In the genomic region with DNA sequence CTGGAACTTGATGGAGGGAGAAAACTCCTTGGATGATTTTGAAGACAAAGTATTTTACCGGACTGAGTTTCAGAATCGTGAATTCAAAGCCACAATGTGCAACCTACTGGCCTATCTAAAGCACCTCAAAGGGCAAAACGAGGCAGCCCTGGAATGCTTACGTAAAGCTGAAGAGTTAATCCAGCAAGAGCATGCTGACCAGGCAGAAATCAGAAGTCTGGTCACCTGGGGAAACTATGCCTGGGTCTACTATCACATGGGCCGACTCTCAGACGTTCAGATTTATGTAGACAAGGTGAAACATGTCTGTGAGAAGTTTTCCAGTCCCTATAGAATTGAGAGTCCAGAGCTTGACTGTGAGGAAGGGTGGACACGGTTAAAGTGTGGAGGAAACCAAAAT, we compare ENCODE assay signal across 19 cellular contexts. TPM values are rescaled to one million over a fixed set of nuclear protein-coding genes. Genes with fewer than 3 reads are reported as not detected.
DNase-seq lines count a peak whose midpoint lies in the region; ATAC-seq, FAIRE-seq and TF ChIP-seq lines count a peak whose summit lies in the region.
"Had no signal": no experiment of that assay in that cellular context is flagged by ENCODE, and none has a peak within 500 bp of the region (broad histone marks: within the 10 kb centered on the region; RNA-seq: fewer than 3 reads in every experiment).

No MANE protein-coding gene starts in this region.

- H3K14ac ChIP-seq in trophoblast cell (ENCODE audit: low read length) (no peak overlapping the region), neuronal stem cell (ENCODE audit: low read length) (no peak overlapping the region)

- H4K8ac ChIP-seq in trophoblast cell (ENCODE audit: low read depth, low read length) (no peak overlapping the region), neuronal stem cell (ENCODE audit: low read depth, low read length) (no peak overlapping the region)

- no peak overlapping the region for H4K91ac ChIP-seq in trophoblast cell (ENCODE audit: low read depth, low read length)
- no peak overlapping the region for H4K91ac ChIP-seq in neuronal stem cell (ENCODE audit: low read depth, low read length, poor library complexity)

- 30% methylated on average over 7 of the region's 7 CpGs for WGBS in HepG2 (ENCODE audit: low lambda C conversion rate)
- WGBS in right lobe of liver (ENCODE audit: insufficient coverage, low coverage, low lambda C conversion rate, missing lambda C conversion rate) = 96% methylated on average over 7 of the region's 7 CpGs
- WGBS in trophoblast cell (ENCODE audit: extremely low coverage, insufficient coverage, insufficient read length) = no CpG with 5 or more reads among the region's 7 CpGs
- 86% methylated on average over 7 of the region's 7 CpGs for WGBS in suprapubic skin
- WGBS in neuronal stem cell (ENCODE audit: extremely low coverage in 2 of 2, insufficient read length in 2 of 2, insufficient replicate concordance in 1 of 2), 2 donors = no CpG with 5 or more reads among the region's 7 CpGs

- H2AK5ac ChIP-seq in trophoblast cell (ENCODE audit: low read length) (no peak overlapping the region), neuronal stem cell (ENCODE audit: low read depth, low read length) (no peak overlapping the region)

- ATAC-seq in HepG2 (no peak), right lobe of liver (no peak), esophagus mucosa (no peak)
- ATAC-seq: GM23338 had no signal

- in situ Hi-C loops in HepG2 (cut with HindIII; ENCODE audit: extremely low pct_ligation_motif_present, low pct_unique_long_range_greater_than_20kb) = no loop called here

- H3K36me3 ChIP-seq in HepG2 (replicated peaks in 1 of 2; ENCODE audit: control insufficient read depth in 1 of 2, insufficient read depth in 2 of 2, low read length in 2 of 2) = no peaks in the 10 kb centered on the region
- peaks cover 0 to 13% (median 5%) of the 10 kb centered on the region in 4 donors for H3K36me3 ChIP-seq in right lobe of liver
- H3K36me3 ChIP-seq in trophoblast cell (ENCODE audit: control insufficient read depth in 1 of 2, insufficient read depth in 2 of 2, low read length in 2 of 2) = no peaks in the 10 kb centered on the region
- H3K36me3 ChIP-seq in suprapubic skin = peaks cover 9% of the 10 kb centered on the region
- peaks cover 0 to 2% of the 10 kb centered on the region in 2 donors for H3K36me3 ChIP-seq in neuronal stem cell (replicated peaks in 1 of 2; ENCODE audit: control insufficient read depth in 2 of 2, insufficient read depth in 2 of 2, low read length in 2 of 2)

- H3K4ac ChIP-seq in trophoblast cell (ENCODE audit: low read depth, low read length) = no peak overlapping the region
- H3K4ac ChIP-seq in neuronal stem cell (ENCODE audit: low read length) = no peak overlapping the region

- POLR2A ChIA-PET in HepG2 (lab: Yijun Ruan, JAX) = no interaction called here

- H3K27me3 ChIP-seq in HepG2 (ENCODE audit: control insufficient read depth in 1 of 2, insufficient read depth in 2 of 2, low read length in 2 of 2) (peaks cover 0 to 3% of the 10 kb centered on the region in 2 experiments; a peak in 1 of 5 replicates), right lobe of liver (no peaks in the 10 kb centered on the region), dorsolateral prefrontal cortex (no peaks in the 10 kb centered on the region), trophoblast cell (ENCODE audit: insufficient read depth, low read length) (no peaks in the 10 kb centered on the region), suprapubic skin (no peaks in the 10 kb centered on the region), neuronal stem cell (ENCODE audit: control insufficient read depth in 3 of 3, insufficient read depth in 3 of 3, low read depth in 1 of 3, low read length in 3 of 3) (no peaks in the 10 kb centered on the region)
- H3K27me3 ChIP-seq: BLaER1 had no signal

- H4K12ac ChIP-seq in trophoblast cell (ENCODE audit: low read depth, low read length) = no peak overlapping the region

- H3K79me2 ChIP-seq in HepG2 (ENCODE audit: insufficient read depth, low read length) (no peaks in the 10 kb centered on the region), trophoblast cell (ENCODE audit: control insufficient read depth, insufficient read depth, low read length, poor library complexity) (no peaks in the 10 kb centered on the region)

- CTCF ChIA-PET in HepG2 (lab: Yijun Ruan, JAX; ENCODE audit: low intra/inter-chr PET ratio, low total read pairs) = no interaction called here

- H2AFZ ChIP-seq in HepG2 (ENCODE audit: low read length) (no peak overlapping the region), trophoblast cell (ENCODE audit: insufficient read depth, low read length, poor library complexity) (peak overlapping the region; percentile 6), neuronal stem cell (ENCODE audit: low read length) (no peak overlapping the region)
- H2AFZ ChIP-seq: GM23338 had no signal

- H3K18ac ChIP-seq in trophoblast cell (ENCODE audit: low read length) (no peak overlapping the region), neuronal stem cell (ENCODE audit: low read length) (no peak overlapping the region)

- H3K9me3 ChIP-seq in HepG2 (ENCODE audit: low read length) (no peaks in the 10 kb centered on the region), right lobe of liver (no peaks in the 10 kb centered on the region), trophoblast cell (ENCODE audit: insufficient read depth, low read depth, low read length) (no peaks in the 10 kb centered on the region), suprapubic skin (no peaks in the 10 kb centered on the region), neuronal stem cell (replicated peaks in 1 of 2; ENCODE audit: control insufficient read depth in 2 of 2, insufficient read depth in 1 of 2, low read depth in 1 of 2, low read length in 2 of 2) (no peaks in the 10 kb centered on the region)
- H3K9me3 ChIP-seq: BLaER1 had no signal

- H3K23ac ChIP-seq in trophoblast cell (ENCODE audit: low read length) (no peak overlapping the region), neuronal stem cell (ENCODE audit: low read depth, low read length, poor library complexity) (no peak overlapping the region)

- FAIRE-seq in HepG2 (lab: Jason Lieb, UNC) = no peak
- FAIRE-seq: D721Med, H54 had no signal

- H3K4me3 ChIP-seq in HepG2 (replicated peaks in 1 of 3; ENCODE audit: insufficient read depth in 1 of 3, low read depth in 2 of 3, low read length in 3 of 3) = no peak overlapping the region
- H3K4me3 ChIP-seq in right lobe of liver = no peak overlapping the region
- no peak overlapping the region for H3K4me3 ChIP-seq in dorsolateral prefrontal cortex
- no peak overlapping the region for H3K4me3 ChIP-seq in trophoblast cell (ENCODE audit: low read depth, low read length)
- H3K4me3 ChIP-seq in suprapubic skin = no peak overlapping the region
- H3K4me3 ChIP-seq in neuronal stem cell (ENCODE audit: low read length in 2 of 2) = no peak overlapping the region
- H3K4me3 ChIP-seq: BLaER1, GM23338 had no signal

- H3K4me1 ChIP-seq in HepG2 (ENCODE audit: insufficient read depth, low read length) (peaks cover 31% of the 10 kb centered on the region), right lobe of liver (peaks cover 0 to 19% (median 8%) of the 10 kb centered on the region in 4 donors), trophoblast cell (ENCODE audit: control insufficient read depth in 1 of 2, insufficient read depth in 2 of 2, low read length in 2 of 2) (no peaks in the 10 kb centered on the region), suprapubic skin (peaks cover 27% of the 10 kb centered on the region), neuronal stem cell (ENCODE audit: control insufficient read depth in 2 of 2, insufficient read depth in 1 of 2, low read depth in 1 of 2, low read length in 2 of 2) (peaks cover 3 to 10% of the 10 kb centered on the region in 2 donors)

- no peak overlapping the region for H2BK15ac ChIP-seq in neuronal stem cell (ENCODE audit: low read length)

- TF ChIP-seq EP300 in HepG2 (IDR thresholded peaks at IDR 0.05; ENCODE audit: low read depth in 2 of 2, low read length in 2 of 2) = no peak
- TF ChIP-seq EP300 in HepG2 (CRISPR knock-in tag; IDR thresholded peaks at IDR 0.05; ENCODE audit: borderline replicate concordance) = no peak
- no peak for TF ChIP-seq EP300 in suprapubic skin (IDR thresholded peaks at IDR 0.05)

- no peak for TF ChIP-seq POLR2A in HepG2 (IDR thresholded peaks at IDR 0.05; ENCODE audit: insufficient read depth in 1 of 2, low read depth in 2 of 2, low read length in 2 of 2)
- TF ChIP-seq POLR2A in right lobe of liver (IDR thresholded peaks at IDR 0.05) = no peak
- TF ChIP-seq POLR2A in suprapubic skin (IDR thresholded peaks at IDR 0.05) = no peak

- H2BK5ac ChIP-seq in trophoblast cell (ENCODE audit: low read depth, low read length, poor library complexity) (no peak overlapping the region), neuronal stem cell (ENCODE audit: low read length) (no peak overlapping the region)

- TF ChIP-seq CTCF in HepG2 (CRISPR knock-in tag; IDR thresholded peaks at IDR 0.05) (no peak), right lobe of liver (IDR thresholded peaks at IDR 0.05) (no peak), dorsolateral prefrontal cortex (IDR thresholded peaks at IDR 0.05 in 54 of 56, conservative IDR thresholded peaks at IDR 0.05 in 2 of 56; ENCODE audit: low read depth in 1 of 56, partially characterized antibody in 56 of 56) (no peak), suprapubic skin (IDR thresholded peaks at IDR 0.05) (no peak)

- H3K27ac ChIP-seq in HepG2 (ENCODE audit: extremely low read length, insufficient read depth, low read length) (no peak overlapping the region), right lobe of liver (no peak overlapping the region), dorsolateral prefrontal cortex (peak overlapping the region in 54 of 59 donors; percentile 3 to 99 (median 95)), trophoblast cell (ENCODE audit: low read depth, low read length) (no peak overlapping the region), suprapubic skin (no peak overlapping the region), neuronal stem cell (replicated peaks; ENCODE audit: low read length) (no peak overlapping the region)
- H3K27ac ChIP-seq: 22Rv1, BLaER1, HL-60 had no signal

- BruUV-seq in HepG2 (replicated peaks; lab: Mats Ljungman, UMichigan) = no TSS peak

- H3K9ac ChIP-seq in HepG2 (ENCODE audit: insufficient read depth, low read depth, low read length) (no peak overlapping the region), trophoblast cell (ENCODE audit: low read length) (no peak overlapping the region), neuronal stem cell (ENCODE audit: low read depth, low read length, poor library complexity) (no peak overlapping the region)
- H3K9ac ChIP-seq: BLaER1 had no signal

- no peaks in the 10 kb centered on the region for H4K20me1 ChIP-seq in HepG2 (ENCODE audit: insufficient read depth, low read length)
- H4K20me1 ChIP-seq: BLaER1 had no signal

- intact Hi-C loops in HepG2 (cut with micrococcal nuclease; ENCODE audit: unreplicated experiment) (no loop called here), right lobe of liver (cut with DNase I) (no loop called here), dorsolateral prefrontal cortex (cut with DNase I) (no loop called here)

- H2BK120ac ChIP-seq in trophoblast cell (ENCODE audit: insufficient read depth, low read length, poor library complexity) (no peak overlapping the region), neuronal stem cell (ENCODE audit: low read depth, low read length) (no peak overlapping the region)

- no peak overlapping the region for H3K4me2 ChIP-seq in HepG2 (ENCODE audit: low read depth, low read length)
- H3K4me2 ChIP-seq in trophoblast cell (ENCODE audit: low read length) = no peak overlapping the region
- no peak overlapping the region for H3K4me2 ChIP-seq in neuronal stem cell (ENCODE audit: insufficient read depth, low read length, poor library complexity, severe bottlenecking)
- H3K4me2 ChIP-seq: BLaER1, GM23338 had no signal

- no peak for TF ChIP-seq RAD21 in HepG2 (CRISPR knock-in tag; IDR thresholded peaks at IDR 0.05)

- H3K79me1 ChIP-seq in trophoblast cell (ENCODE audit: low read length) (no peaks in the 10 kb centered on the region), neuronal stem cell (ENCODE audit: low read depth, low read length) (no peaks in the 10 kb centered on the region)

- no peak overlapping the region for H2BK12ac ChIP-seq in trophoblast cell (ENCODE audit: low read length)
- no peak overlapping the region for H2BK12ac ChIP-seq in neuronal stem cell (ENCODE audit: low read length)

- DNase-seq in HepG2 (ENCODE audit: low spot score) (no peak), right lobe of liver (no peak), dorsolateral prefrontal cortex (no peak), trophoblast cell (no peak), suprapubic skin (ENCODE audit: low spot score in 2 of 2) (no peak), neuronal stem cell (ENCODE audit: low spot score) (no peak)
- DNase-seq in activated CD8-positive, alpha-beta memory T cell treated with anti-CD3 and anti-CD28 coated beads, Interleukin-2, amount 50 U/mL, for 4 hours = no peak
- DNase-seq: CD8-positive, alpha-beta memory T cell; COR-L47; DMS79 treated with DMSO at 0.1 percent for 48 hours; GF-D8; HCEC 1CT had no signal

RNA-seq across cellular contexts. Expression of a gene that starts 4.2 kb away (rescaled TPM):
- total RNA-seq in HepG2 (2016; rRNA removed; fragmentation: Illumina TruSeq; extraction: Trizol) (0.15 and 0.27 TPM in 2 replicates), right lobe of liver (10 to 100 TPM in 3 of 6 experiments, 1 to 10 TPM in 3; 4.7 to 12.4 (median 9.8) TPM), dorsolateral prefrontal cortex (10 to 100 TPM in 108 of 120 experiments, 1 to 10 TPM in 12; 7.7 to 52.2 (median 13.2) TPM), suprapubic skin (1 to 10 TPM in 3 of 4 donors, under 1 TPM in 1; 0.49 to 2.6 (median 1.4) TPM), esophagus mucosa (1.5 TPM)
- 0.10 TPM in 1 of 2 replicates, not detected in the other for total RNA-seq in HepG2 (2016; cell fraction: cytosol; rRNA removed; fragmentation: Illumina TruSeq; extraction: Trizol; ENCODE audit: low read depth)
- 0.22 and 0.31 TPM in 2 replicates for total RNA-seq in HepG2 (2016; cell fraction: insoluble cytoplasmic fraction; rRNA removed; fragmentation: Illumina TruSeq; extraction: Trizol)
- 0.07 and 0.12 TPM in 2 replicates for total RNA-seq in HepG2 (2016; cell fraction: membrane; rRNA removed; fragmentation: Illumina TruSeq; extraction: Trizol)
- total RNA-seq in HepG2 (2016; cell fraction: nucleus; rRNA removed; fragmentation: Illumina TruSeq; extraction: Trizol) = not detected in 2 replicates
- polyA plus RNA-seq in HepG2 (2011; rRNA removed) = 0.04 and 0.07 TPM in 2 replicates
- 0.04 TPM in 2 replicates for polyA plus RNA-seq in HepG2 (2011; cell fraction: cytosol; rRNA removed)
- 0.03 TPM in 1 of 2 replicates, not detected in the other for polyA plus RNA-seq in HepG2 (2011; cell fraction: nucleus; rRNA removed)
- 0.08 and 0.11 TPM in 2 replicates for polyA plus RNA-seq in HepG2 (2012)
- 0.06 TPM in 1 of 2 replicates, not detected in the other for polyA plus RNA-seq in HepG2 (2016; cell fraction: cytosol; fragmentation: Illumina TruSeq; extraction: Trizol; ENCODE audit: low read depth)
- polyA plus RNA-seq in HepG2 (2016; cell fraction: insoluble cytoplasmic fraction; fragmentation: Illumina TruSeq; extraction: Trizol; ENCODE audit: low read depth) = 0.12 and 0.26 TPM in 2 replicates
- 0.07 TPM in 1 of 2 replicates, not detected in the other for polyA plus RNA-seq in HepG2 (2016; cell fraction: membrane; fragmentation: Illumina TruSeq; extraction: Trizol; ENCODE audit: low read depth)
- polyA plus RNA-seq in HepG2 (2016; cell fraction: nucleus; fragmentation: Illumina TruSeq; extraction: Trizol; ENCODE audit: insufficient read depth, low read depth) = 0.40 TPM in 1 of 2 replicates, not detected in the other
- polyA minus RNA-seq in HepG2 (2011; rRNA and poly(A)+ RNA removed; ENCODE audit: low replicate concordance) = 1.7 TPM in 1 of 2 replicates, not detected in the other
- polyA minus RNA-seq in HepG2 (2011; cell fraction: cytosol; rRNA and poly(A)+ RNA removed) = not detected in 2 replicates
- 0.12 TPM in 1 of 2 replicates, not detected in the other for polyA minus RNA-seq in HepG2 (2011; cell fraction: nucleus; rRNA and poly(A)+ RNA removed)
- 0.05 and 0.06 TPM in 2 replicates for polyA plus RNA-seq in trophoblast cell (2013)
- 0.04 TPM for polyA plus RNA-seq in neuronal stem cell (2013, experiment 1 of 2)
- 0.04 TPM for polyA plus RNA-seq in neuronal stem cell (2013, experiment 2 of 2)
- total RNA-seq: GM23338 had no signal

RNA-seq across cellular contexts. Expression of a gene that starts 21.8 kb away (rescaled TPM):
- total RNA-seq in HepG2 (2016; rRNA removed; fragmentation: Illumina TruSeq; extraction: Trizol) (3.1 and 4.3 TPM in 2 replicates), right lobe of liver (10 to 100 TPM in 4 of 6 experiments, 1 to 10 TPM in 2; 7.5 to 17.9 (median 11.5) TPM), dorsolateral prefrontal cortex (100 to 1,000 TPM in 3 of 120 experiments, 10 to 100 TPM in 113, 1 to 10 TPM in 4; 8.6 to 195 (median 16.5) TPM), suprapubic skin (1 to 10 TPM; 1.5 to 4.9 (median 2.1) TPM), esophagus mucosa (3.8 TPM)
- 0.71 TPM in 2 replicates for total RNA-seq in HepG2 (2016; cell fraction: cytosol; rRNA removed; fragmentation: Illumina TruSeq; extraction: Trizol; ENCODE audit: low read depth)
- total RNA-seq in HepG2 (2016; cell fraction: insoluble cytoplasmic fraction; rRNA removed; fragmentation: Illumina TruSeq; extraction: Trizol) = 3.0 and 4.6 TPM in 2 replicates
- total RNA-seq in HepG2 (2016; cell fraction: membrane; rRNA removed; fragmentation: Illumina TruSeq; extraction: Trizol) = 1.6 and 1.7 TPM in 2 replicates
- total RNA-seq in HepG2 (2016; cell fraction: nucleus; rRNA removed; fragmentation: Illumina TruSeq; extraction: Trizol) = 1.6 TPM in 2 replicates
- polyA plus RNA-seq in HepG2 (2011; rRNA removed) = 0.48 and 0.56 TPM in 2 replicates
- polyA plus RNA-seq in HepG2 (2011; cell fraction: cytosol; rRNA removed) = 0.40 and 0.67 TPM in 2 replicates
- 0.07 and 0.08 TPM in 2 replicates for polyA plus RNA-seq in HepG2 (2011; cell fraction: nucleus; rRNA removed)
- 1.1 and 1.5 TPM in 2 replicates for polyA plus RNA-seq in HepG2 (2012)
- polyA plus RNA-seq in HepG2 (2016; cell fraction: cytosol; fragmentation: Illumina TruSeq; extraction: Trizol; ENCODE audit: low read depth) = 0.34 and 0.44 TPM in 2 replicates
- polyA plus RNA-seq in HepG2 (2016; cell fraction: insoluble cytoplasmic fraction; fragmentation: Illumina TruSeq; extraction: Trizol; ENCODE audit: low read depth) = 2.9 and 3.4 TPM in 2 replicates
- polyA plus RNA-seq in HepG2 (2016; cell fraction: membrane; fragmentation: Illumina TruSeq; extraction: Trizol; ENCODE audit: low read depth) = 0.82 and 0.90 TPM in 2 replicates
- polyA plus RNA-seq in HepG2 (2016; cell fraction: nucleus; fragmentation: Illumina TruSeq; extraction: Trizol; ENCODE audit: insufficient read depth, low read depth) = 1.1 and 1.6 TPM in 2 replicates
- polyA minus RNA-seq in HepG2 (2011; rRNA and poly(A)+ RNA removed; ENCODE audit: low replicate concordance) = 0.16 and 2.1 TPM in 2 replicates
- polyA minus RNA-seq in HepG2 (2011; cell fraction: cytosol; rRNA and poly(A)+ RNA removed) = 0.88 and 0.99 TPM in 2 replicates
- polyA minus RNA-seq in HepG2 (2011; cell fraction: nucleus; rRNA and poly(A)+ RNA removed) = 0.26 and 0.99 TPM in 2 replicates
- polyA plus RNA-seq in trophoblast cell (2013) = 0.11 and 0.14 TPM in 2 replicates
- 0.31 TPM for polyA plus RNA-seq in neuronal stem cell (2013, experiment 1 of 2)
- 0.47 TPM for polyA plus RNA-seq in neuronal stem cell (2013, experiment 2 of 2)

RNA-seq across cellular contexts. Expression of a gene that starts 54.4 kb away (rescaled TPM):
- total RNA-seq in HepG2 (2016; rRNA removed; fragmentation: Illumina TruSeq; extraction: Trizol) (50.6 and 79.5 TPM in 2 replicates), right lobe of liver (100 to 1,000 TPM in 1 of 6 experiments, 10 to 100 TPM in 5; 52.4 to 179 (median 58.4) TPM), dorsolateral prefrontal cortex (100 to 1,000 TPM in 33 of 120 experiments, 10 to 100 TPM in 87; 39.5 to 269 (median 82.3) TPM), suprapubic skin (10 to 100 TPM; 15.6 to 21.2 (median 18.8) TPM), esophagus mucosa (26.6 TPM)
- total RNA-seq in HepG2 (2016; cell fraction: cytosol; rRNA removed; fragmentation: Illumina TruSeq; extraction: Trizol; ENCODE audit: low read depth) = 4.6 and 4.8 TPM in 2 replicates
- total RNA-seq in HepG2 (2016; cell fraction: insoluble cytoplasmic fraction; rRNA removed; fragmentation: Illumina TruSeq; extraction: Trizol) = 45.8 and 77.8 TPM in 2 replicates
- 11.4 and 13.6 TPM in 2 replicates for total RNA-seq in HepG2 (2016; cell fraction: membrane; rRNA removed; fragmentation: Illumina TruSeq; extraction: Trizol)
- total RNA-seq in HepG2 (2016; cell fraction: nucleus; rRNA removed; fragmentation: Illumina TruSeq; extraction: Trizol) = 73.4 and 80.5 TPM in 2 replicates
- 54.4 and 57.1 TPM in 2 replicates for polyA plus RNA-seq in HepG2 (2011; rRNA removed)
- polyA plus RNA-seq in HepG2 (2011; cell fraction: cytosol; rRNA removed) = 23.8 and 47.9 TPM in 2 replicates
- polyA plus RNA-seq in HepG2 (2011; cell fraction: nucleus; rRNA removed) = 12.1 and 19.6 TPM in 2 replicates
- polyA plus RNA-seq in HepG2 (2012) = 72.3 and 79.2 TPM in 2 replicates
- polyA plus RNA-seq in HepG2 (2016; cell fraction: cytosol; fragmentation: Illumina TruSeq; extraction: Trizol; ENCODE audit: low read depth) = 4.5 and 4.7 TPM in 2 replicates
- polyA plus RNA-seq in HepG2 (2016; cell fraction: insoluble cytoplasmic fraction; fragmentation: Illumina TruSeq; extraction: Trizol; ENCODE audit: low read depth) = 45.3 and 48.4 TPM in 2 replicates
- 11.4 and 12.2 TPM in 2 replicates for polyA plus RNA-seq in HepG2 (2016; cell fraction: membrane; fragmentation: Illumina TruSeq; extraction: Trizol; ENCODE audit: low read depth)
- 94.6 and 98.9 TPM in 2 replicates for polyA plus RNA-seq in HepG2 (2016; cell fraction: nucleus; fragmentation: Illumina TruSeq; extraction: Trizol; ENCODE audit: insufficient read depth, low read depth)
- polyA minus RNA-seq in HepG2 (2011; rRNA and poly(A)+ RNA removed; ENCODE audit: low replicate concordance) = 22.5 and 44.0 TPM in 2 replicates
- polyA minus RNA-seq in HepG2 (2011; cell fraction: cytosol; rRNA and poly(A)+ RNA removed) = 36.2 and 57.3 TPM in 2 replicates
- polyA minus RNA-seq in HepG2 (2011; cell fraction: nucleus; rRNA and poly(A)+ RNA removed) = 17.6 and 32.0 TPM in 2 replicates
- 27.3 and 27.4 TPM in 2 replicates for polyA plus RNA-seq in trophoblast cell (2013)
- polyA plus RNA-seq in neuronal stem cell (2013, experiment 1 of 2) = 37.0 TPM
- 36.3 TPM for polyA plus RNA-seq in neuronal stem cell (2013, experiment 2 of 2)

Comparison
In these comparisons a context has a peak if more than half of its experiments do, and no peak if none do; other contexts are left out.
1. H3K27ac ChIP-seq: peak in dorsolateral prefrontal cortex (54 of 59); none in HepG2 (single experiment), right lobe of liver (0 of 3), trophoblast cell (single experiment), suprapubic skin (single experiment) and neuronal stem cell (single experiment).